In the genomic region with DNA sequence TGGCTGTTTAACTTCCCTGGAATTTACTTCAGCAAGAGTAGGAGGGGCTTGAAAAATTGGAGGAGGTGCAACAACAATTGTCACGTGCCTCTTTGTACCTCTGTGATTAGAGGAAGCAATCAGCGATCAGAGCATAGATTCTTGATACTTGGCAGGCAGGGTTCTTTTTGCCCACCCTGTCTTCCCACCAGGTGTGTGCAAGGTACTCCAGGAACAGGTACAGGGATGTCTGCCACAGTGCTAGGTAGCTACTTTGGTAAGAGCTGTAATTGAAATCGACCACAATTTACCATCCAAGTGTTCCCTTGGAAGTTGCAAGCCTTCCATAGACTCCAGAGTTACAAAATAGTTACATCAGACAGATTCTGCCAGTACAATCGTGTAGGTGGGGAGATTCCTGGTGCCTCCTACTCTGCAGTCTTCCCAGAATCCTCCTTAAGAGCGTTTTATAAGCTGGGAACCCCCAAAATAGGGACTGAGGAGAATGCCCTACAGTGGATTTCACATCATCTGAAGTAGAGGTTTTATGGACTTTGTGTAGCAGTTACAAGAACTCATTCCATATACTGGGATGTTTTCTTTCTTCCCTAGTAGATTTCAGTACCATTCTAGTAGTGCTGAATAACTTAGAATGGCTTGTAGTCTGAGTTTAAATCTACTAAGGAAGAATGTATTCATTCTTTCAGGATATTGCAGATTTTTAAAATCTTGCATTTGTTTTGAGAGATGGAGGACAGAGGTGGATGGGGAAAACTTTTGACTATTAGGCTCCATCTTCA, we compare ENCODE assay signal across 20 cellular contexts.
DNase-seq lines count a peak whose midpoint lies in the region; ATAC-seq, FAIRE-seq and TF ChIP-seq lines count a peak whose summit lies in the region.
"Had no signal": no experiment of that assay in that cellular context is flagged by ENCODE, and none has a peak within 500 bp of the region (broad histone marks: within the 10 kb centered on the region; RNA-seq: fewer than 3 reads in every experiment).

No MANE protein-coding gene starts in this region.

- peaks cover 3% of the 10 kb centered on the region; the same call in 1 of the 2 replicates for H3K9me1 ChIP-seq in IMR-90 (ENCODE audit: insufficient read depth, low read length)
- H3K9me1 ChIP-seq in keratinocyte (ENCODE audit: control insufficient read depth, extremely low read depth, insufficient read depth, low read length): no peaks in the 10 kb centered on the region

- H2AFZ ChIP-seq in IMR-90 (replicated peaks; ENCODE audit: low read length, poor library complexity) (peak overlapping the region; percentile 36), keratinocyte (ENCODE audit: control insufficient read depth, low read length) (no peak overlapping the region)
- H2AFZ ChIP-seq: neural progenitor cell had no signal

- H3K4me2 ChIP-seq in IMR-90 (ENCODE audit: low read depth, low read length) (peak overlapping the region; percentile 61), keratinocyte (ENCODE audit: control insufficient read depth, extremely low read depth, insufficient read depth, low read depth, low read length) (peak overlapping the region; percentile 42)
- H3K4me2 ChIP-seq: neural progenitor cell had no signal

- H3K4me3 ChIP-seq in AG09309 (ENCODE audit: control insufficient read depth, low read depth, low read length): no peak overlapping the region
- H3K4me3 ChIP-seq in IMR-90 (ENCODE audit: insufficient read depth, low read depth, low read length): no peak overlapping the region
- H3K4me3 ChIP-seq in choroid plexus epithelial cell (ENCODE audit: low read depth, low read length): no peak overlapping the region
- no peak overlapping the region for H3K4me3 ChIP-seq in keratinocyte (ENCODE audit: control insufficient read depth in 2 of 3, extremely low read depth in 1 of 3, insufficient read depth in 2 of 3, low read depth in 1 of 3, low read length in 3 of 3)
- H3K4me3 ChIP-seq in pancreas: no peak overlapping the region
- H3K4me3 ChIP-seq: neural progenitor cell had no signal

- peaks cover 11% of the 10 kb centered on the region in 2 experiments; a peak in 3 of 4 replicates for H3K79me1 ChIP-seq in IMR-90 (ENCODE audit: low read depth in 1 of 2, low read length in 2 of 2)

- H4K8ac ChIP-seq in IMR-90 (ENCODE audit: low read depth in 2 of 2, low read length in 2 of 2): peak overlapping the region; percentile 58 to 89

- peak overlapping the region; percentile 92 for H2BK120ac ChIP-seq in IMR-90 (ENCODE audit: low read depth, low read length)

- H3K18ac ChIP-seq in IMR-90 (ENCODE audit: low read depth, low read length): peak overlapping the region; percentile 96

- 0 out of 2 replicates have a peak, but pooled peaks cover 1% of the 10 kb centered on the region for H3K9me3 ChIP-seq in IMR-90 (ENCODE audit: control insufficient read depth, insufficient read depth, low read length)
- H3K9me3 ChIP-seq in keratinocyte (ENCODE audit: control insufficient read depth, low read depth, low read length): no peaks in the 10 kb centered on the region
- no peaks in the 10 kb centered on the region for H3K9me3 ChIP-seq in pancreas

- H3K4me1 ChIP-seq in IMR-90 (ENCODE audit: control insufficient read depth, insufficient read depth, low read length) (peaks cover 11% of the 10 kb centered on the region), keratinocyte (ENCODE audit: control insufficient read depth, extremely low read depth, insufficient read depth, low read length) (peaks cover 8% of the 10 kb centered on the region), pancreas (no peaks in the 10 kb centered on the region)
- H3K4me1 ChIP-seq: neural progenitor cell had no signal

- POLR2A ChIA-PET in IMR-90 (lab: Charles Lee; ENCODE audit: unreplicated experiment): no interaction called here

- ATAC-seq in IMR-90 (ENCODE audit: low read depth) (peak; percentile 47), GM19455 (IDR thresholded peaks at IDR 0.05; ENCODE audit: unreplicated experiment) (no peak), pancreas (no peak)
- ATAC-seq: activated T-helper 17 cell treated with anti-CD3 and anti-CD28 coated beads, Interleukin-2, amount 50 U/mL, for 72 hours; left colon; T-helper 17 cell had no signal

- peak overlapping the region; percentile 87 for H2BK20ac ChIP-seq in IMR-90 (ENCODE audit: low read depth, low read length)

- peak overlapping the region; percentile 72; the same call in 2 of the 3 replicates for H2BK15ac ChIP-seq in IMR-90 (ENCODE audit: low read depth, low read length)

- H2BK5ac ChIP-seq in IMR-90 (ENCODE audit: low read depth, low read length, poor library complexity, severe bottlenecking): peak overlapping the region; percentile 91

- WGBS in IMR-90 (ENCODE audit: extremely low coverage in 2 of 2, insufficient read length in 1 of 2), 2 experiments: no CpG with 5 or more reads among the region's 5 CpGs
- WGBS in pancreas, 2 donors: 91 to 97% methylated on average over 5 of the region's 5 CpGs

- in situ Hi-C loops in IMR-90 (cut with MboI; ENCODE audit: low sequenced_read_pairs): no loop called here

- CTCF ChIA-PET in IMR-90 (lab: Yijun Ruan, JAX): interaction anchor here (1.6 kb wide), 1 partner anchor 10 kb away, joined by 5 read pairs; no protein-coding TSS in a partner anchor

- H3K4ac ChIP-seq in IMR-90 (ENCODE audit: low read depth, low read length): peak overlapping the region; percentile 89

- no TSS peak for BruUV-seq in IMR-90 (replicated peaks; lab: Mats Ljungman, UMichigan)

- H3K27ac ChIP-seq in IMR-90 (ENCODE audit: insufficient read depth, low read length) (peak overlapping the region; percentile 95), keratinocyte (ENCODE audit: control insufficient read depth, insufficient read depth, low read length) (peak overlapping the region; percentile 23), pancreas (no peak overlapping the region)
- H3K27ac ChIP-seq: HL-60, neural progenitor cell had no signal

- peak overlapping the region; percentile 76 for H3K14ac ChIP-seq in IMR-90 (replicated peaks; ENCODE audit: low read depth, low read length)

- peaks cover 6% of the 10 kb centered on the region for H3K79me2 ChIP-seq in keratinocyte (ENCODE audit: control insufficient read depth, insufficient read depth, low read length)

- intact Hi-C loops in IMR-90 (cut with micrococcal nuclease): loop anchor here (5.0 kb wide), 2 partner anchors 78 to 498 kb away; no protein-coding TSS in a partner anchor
- intact Hi-C loops in pancreas (cut with DNase I): no loop called here

- no peak for TF ChIP-seq CTCF in AG09309 (IDR thresholded peaks at IDR 0.05; ENCODE audit: control insufficient read depth, insufficient read depth, low read depth, low read length, missing control alignments)
- TF ChIP-seq CTCF in IMR-90 (conservative IDR thresholded peaks at IDR 0.05; ENCODE audit: low read depth, low read length): no peak
- TF ChIP-seq CTCF in choroid plexus epithelial cell (conservative IDR thresholded peaks at IDR 0.05; ENCODE audit: low read depth, low read length): no peak
- no peak for TF ChIP-seq CTCF in keratinocyte (optimal IDR thresholded peaks at IDR 0.05 in 1 of 3, IDR thresholded peaks at IDR 0.05 in 1 of 3, conservative IDR thresholded peaks at IDR 0.05 in 1 of 3; ENCODE audit: extremely low read depth in 1 of 3, insufficient read depth in 2 of 3, low read length in 3 of 3)
- no peak for TF ChIP-seq CTCF in pancreas (IDR thresholded peaks at IDR 0.05)

- peak overlapping the region; percentile 74 for H3K23ac ChIP-seq in IMR-90 (ENCODE audit: low read depth, low read length)

- no peaks in the 10 kb centered on the region for H3K27me3 ChIP-seq in IMR-90 (ENCODE audit: control insufficient read depth, insufficient read depth, low read length)
- H3K27me3 ChIP-seq in keratinocyte (ENCODE audit: control insufficient read depth, extremely low read depth, insufficient read depth, low read length): no peaks in the 10 kb centered on the region
- no peaks in the 10 kb centered on the region for H3K27me3 ChIP-seq in pancreas
- H3K27me3 ChIP-seq: neural progenitor cell had no signal

- no peak for TF ChIP-seq RAD21 in IMR-90 (IDR thresholded peaks at IDR 0.05; ENCODE audit: low read length)

- H3K9ac ChIP-seq in IMR-90 (ENCODE audit: low read depth, low read length) (peak overlapping the region; percentile 49; the same call in 1 of the 2 replicates), keratinocyte (ENCODE audit: control insufficient read depth, extremely low read depth, insufficient read depth, low read length) (no peak overlapping the region)
- H3K9ac ChIP-seq: neural progenitor cell had no signal

- H3K56ac ChIP-seq in IMR-90 (ENCODE audit: extremely low read depth, insufficient read depth, low read length): peak overlapping the region; percentile 77

- peak overlapping the region; percentile 74 for H2AK5ac ChIP-seq in IMR-90 (ENCODE audit: low read depth, low read length)

- H2AK9ac ChIP-seq in IMR-90 (replicated peaks; ENCODE audit: low read depth, low read length, poor library complexity): peak overlapping the region; percentile 18

- no peaks in the 10 kb centered on the region; the same call in 1 of the 2 replicates for H3K36me3 ChIP-seq in IMR-90 (ENCODE audit: control insufficient read depth, insufficient read depth, low read length)
- no peaks in the 10 kb centered on the region for H3K36me3 ChIP-seq in keratinocyte (ENCODE audit: control insufficient read depth in 2 of 2, extremely low read depth in 1 of 2, insufficient read depth in 2 of 2, low read length in 2 of 2)
- no peaks in the 10 kb centered on the region for H3K36me3 ChIP-seq in pancreas

- H4K20me1 ChIP-seq in IMR-90 (ENCODE audit: insufficient read depth, low read length): no peaks in the 10 kb centered on the region
- no peaks in the 10 kb centered on the region for H4K20me1 ChIP-seq in keratinocyte (ENCODE audit: control insufficient read depth, extremely low read depth, insufficient read depth, low read length)

- no peak for TF ChIP-seq POLR2A in IMR-90 (IDR thresholded peaks at IDR 0.05; ENCODE audit: low read depth, low read length)

- H4K91ac ChIP-seq in IMR-90 (ENCODE audit: insufficient read depth, low read depth, low read length): peak overlapping the region; percentile 79

- dilution Hi-C loops in IMR-90 (cut with HindIII; ENCODE audit: low sequenced_read_pairs, unreplicated experiment) (no loop called here), keratinocyte (cut with MboI; ENCODE audit: extremely low pct_ligation_motif_present, low sequenced_read_pairs) (no loop called here)

- peak overlapping the region; percentile 99 for H4K5ac ChIP-seq in IMR-90 (ENCODE audit: low read depth, low read length)

- DNase-seq in AG09309 (ENCODE audit: low read depth) (peak; percentile 21), IMR-90 (peak; percentile 80), choroid plexus epithelial cell (ENCODE audit: low read depth) (peak; percentile 71), keratinocyte (ENCODE audit: low read depth, low spot score) (no peak), NCI-H345 treated with DMSO at 0.1 percent for 48 hours (lab: John Stamatoyannopoulos, UW; ENCODE audit: unreplicated experiment) (no peak), pancreas (no peak)
- DNase-seq in activated T-cell treated with anti-CD3 and anti-CD28 coated beads, Interleukin-2, amount 50 U/mL, for 1 hour: no peak
- DNase-seq: activated B cell treated with CpG ODN at 0.5 μM for 24 hours; CD4-positive, alpha-beta memory T cell; KG1; left colon; NCI-H2081 treated with DMSO at 0.1 percent for 48 hours; NCI-H524 treated with DMSO at 0.1 percent for 48 hours; SHP77; stimulated activated naive CD4-positive, alpha-beta T cell treated with Interleukin-2 at 50 U/mL for 16 hours; T-helper 17 cell had no signal

- FAIRE-seq in keratinocyte (lab: Jason Lieb, UNC): peak; percentile 26
- FAIRE-seq in pancreas (lab: Jason Lieb, UNC): no peak

Comparison
In these comparisons a context has a peak if more than half of its experiments do, and no peak if none do; other contexts are left out.
1. DNase-seq: peak in AG09309 (single experiment), IMR-90 (single experiment) and choroid plexus epithelial cell (single experiment); none in keratinocyte (single experiment), NCI-H345 treated with DMSO at 0.1 percent for 48 hours (single experiment), activated T-cell treated with anti-CD3 and anti-CD28 coated beads, Interleukin-2, amount 50 U/mL, for 1 hour (single experiment) and pancreas (0 of 6).
2. H3K27ac ChIP-seq: peak in IMR-90 (single experiment) and keratinocyte (single experiment); none in pancreas (0 of 4).